Comparison of ENCODE assay signal across 6 cellular contexts in genomic region chr16:72240949-72241348, GRCh38.
"Had no signal": no experiment of that assay in that cellular context is flagged by ENCODE, and none has a peak within 500 bp of the region (broad histone marks: within the 10 kb centered on the region; RNA-seq: fewer than 3 reads in every experiment).

No MANE protein-coding gene starts in this region.

- DNase-seq: activated CD4-positive, alpha-beta T cell treated with anti-CD3 and anti-CD28 coated beads for 48 hours; activated naive CD4-positive, alpha-beta T cell treated with Interleukin-2 at 50 U/mL for 16 hours; left cardiac atrium; midbrain; pancreas had no signal

- H3K36me3 Mint-ChIP-seq: WTC11 had no signal

- H3K9me3 Mint-ChIP-seq: WTC11 had no signal

- H3K4me1 Mint-ChIP-seq: WTC11 had no signal

- H3K4me3 Mint-ChIP-seq: WTC11 had no signal

- ATAC-seq: left cardiac atrium, WTC11 had no signal
